ENCODE assay signal across 8 cellular contexts in genomic region chr9:36903541-36904435, GRCh38.
DNase-seq lines count a peak whose midpoint lies in the region; ATAC-seq, FAIRE-seq and TF ChIP-seq lines count a peak whose summit lies in the region.

No MANE protein-coding gene starts in this region.

- H3K36me3 ChIP-seq in upper lobe of left lung (no peaks in the 10 kb centered on the region), small intestine (ENCODE audit: control insufficient read depth in 2 of 2, insufficient read depth in 2 of 2, low read length in 2 of 2) (no peaks in the 10 kb centered on the region)

- H3K27me3 ChIP-seq in upper lobe of left lung = no peaks in the 10 kb centered on the region
- H3K27me3 ChIP-seq in small intestine (ENCODE audit: control insufficient read depth in 2 of 2, insufficient read depth in 2 of 2, low read length in 2 of 2) = peaks cover 0 to 6% of the 10 kb centered on the region in 2 donors

- H3K27ac ChIP-seq in upper lobe of left lung (no peak overlapping the region), small intestine (ENCODE audit: low read depth in 1 of 2, low read length in 1 of 2) (no peak overlapping the region)

- WGBS in upper lobe of left lung, 2 donors = 48 to 78% methylated on average over 3 to 4 of the region's 4 CpGs
- WGBS in small intestine, 3 donors = 42 to 53% (median 51%) methylated on average over 4 of the region's 4 CpGs

- H3K4me3 ChIP-seq in upper lobe of left lung = no peak overlapping the region
- H3K4me3 ChIP-seq in small intestine (ENCODE audit: low read depth in 1 of 2, low read length in 2 of 2) = no peak overlapping the region

- DNase-seq in EL = peak; percentile 72
- DNase-seq in H54 (ENCODE audit: insufficient read length, low spot score) = no peak
- peak; percentile 87 for DNase-seq in RKO (ENCODE audit: low spot score)
- DNase-seq in fibroblast of the conjunctiva (ENCODE audit: low read depth) = peak; percentile 12
- no peak for DNase-seq in upper lobe of left lung
- no peak for DNase-seq in DMS153 (lab: John Stamatoyannopoulos, UW)
- DNase-seq in cardiac septum (ENCODE audit: low spot score) = no peak
- DNase-seq in small intestine = no peak

- no peak for TF ChIP-seq EP300 in upper lobe of left lung (IDR thresholded peaks at IDR 0.05)

- FAIRE-seq in H54 (lab: Jason Lieb, UNC) (peak; percentile 58), small intestine (lab: Jason Lieb, UNC) (no peak)

- TF ChIP-seq POLR2A in H54 (IDR thresholded peaks at IDR 0.05; ENCODE audit: low read depth, low read length) (no peak), upper lobe of left lung (IDR thresholded peaks at IDR 0.05) (no peak)

- peaks cover 0 to 5% (median 0%) of the 10 kb centered on the region in 4 donors for H3K4me1 ChIP-seq in upper lobe of left lung
- no peaks in the 10 kb centered on the region for H3K4me1 ChIP-seq in small intestine (ENCODE audit: control insufficient read depth in 2 of 2, insufficient read depth in 1 of 2, low read depth in 1 of 2, low read length in 1 of 2)

- ATAC-seq in upper lobe of left lung (ENCODE audit: low FRiP score in 2 of 2) = no peak

- intact Hi-C loops in cardiac septum (cut with DNase I) = no loop called here

- H3K9me3 ChIP-seq in upper lobe of left lung (no peaks in the 10 kb centered on the region), small intestine (ENCODE audit: control insufficient read depth, low read depth) (no peaks in the 10 kb centered on the region)

- TF ChIP-seq CTCF in upper lobe of left lung (IDR thresholded peaks at IDR 0.05) = no peak

Comparison
In these comparisons a context has a peak if more than half of its experiments do, and no peak if none do; other contexts are left out.
1. DNase-seq: peak in EL (single experiment), RKO (single experiment) and fibroblast of the conjunctiva (single experiment); none in H54 (single experiment), upper lobe of left lung (0 of 2), DMS153 (single experiment), cardiac septum (single experiment) and small intestine (single experiment).